ENCODE assay signal across 8 cellular contexts in the genomic region with DNA sequence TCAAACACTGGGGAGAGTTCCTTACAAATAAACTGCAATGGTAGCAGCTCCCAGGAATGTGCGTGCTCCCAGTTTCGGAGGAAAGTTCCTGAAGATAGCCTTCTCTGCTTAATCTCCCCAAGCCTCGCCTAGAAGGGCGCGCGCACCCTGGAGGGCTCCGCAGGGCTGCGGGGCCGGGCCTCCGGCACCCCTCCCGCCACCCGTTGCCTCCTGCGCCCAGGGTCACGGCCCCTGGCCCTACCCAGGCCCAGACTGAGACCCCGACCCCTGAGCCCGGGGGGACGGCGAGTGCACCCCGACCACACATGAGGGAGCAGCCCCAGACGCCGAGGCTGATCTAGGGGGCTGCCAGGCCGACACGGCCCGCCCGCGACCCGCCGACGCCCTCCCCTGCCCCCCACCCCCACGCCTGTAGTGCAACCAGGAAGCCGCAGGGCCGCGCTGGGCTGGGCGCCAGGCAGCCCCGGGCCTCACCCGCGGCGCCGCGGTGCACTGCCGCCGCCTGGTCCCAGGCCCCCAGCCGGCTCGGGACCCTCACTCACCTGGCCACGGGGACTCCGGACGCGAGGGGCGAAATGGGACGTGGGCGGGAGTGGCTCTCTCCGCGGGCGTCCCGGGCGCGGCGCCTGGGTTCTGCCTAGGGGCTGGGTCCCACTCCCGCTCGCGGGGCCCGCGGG. TPM values are rescaled to one million over a fixed set of nuclear protein-coding genes. Genes with fewer than 3 reads are reported as not detected.
A peak's percentile ranks its signal among the peaks of the same experiment; 100 is the strongest.
DNase-seq lines count a peak whose midpoint lies in the region; ATAC-seq, FAIRE-seq and TF ChIP-seq lines count a peak whose summit lies in the region.

No MANE protein-coding gene starts in this region.

- no peak for FAIRE-seq in GM12891 (lab: Jason Lieb, UNC)
- no peak for FAIRE-seq in H54 (lab: Jason Lieb, UNC)

- no peak for TF ChIP-seq CTCF in retinal pigment epithelial cell (conservative IDR thresholded peaks at IDR 0.05; ENCODE audit: low read depth, low read length)

- no peaks in the 10 kb centered on the region for H3K27me3 Mint-ChIP-seq in activated naive CD4-positive, alpha-beta T cell treated with anti-CD3 and anti-CD28 coated beads, Interleukin-2, amount 50 U/mL, for 24 hours

- no peak for TF ChIP-seq POLR2A in GM12891 (IDR thresholded peaks at IDR 0.05; ENCODE audit: low read depth, low read length)
- no peak for TF ChIP-seq POLR2A in H54 (IDR thresholded peaks at IDR 0.05; ENCODE audit: low read depth, low read length)

- intact Hi-C loops in left ventricle myocardium superior (cut with micrococcal nuclease) = loop anchor here (5.0 kb wide), 1 partner anchor 48 kb away; no protein-coding TSS in a partner anchor

- peak overlapping the region; percentile 85 for H3K4me3 Mint-ChIP-seq in activated naive CD4-positive, alpha-beta T cell treated with anti-CD3 and anti-CD28 coated beads, Interleukin-2, amount 50 U/mL, for 24 hours

- H3K4me3 ChIP-seq in retinal pigment epithelial cell (ENCODE audit: low read length) = peak overlapping the region; percentile 79

- H3K36me3 Mint-ChIP-seq in activated naive CD4-positive, alpha-beta T cell treated with anti-CD3 and anti-CD28 coated beads, Interleukin-2, amount 50 U/mL, for 24 hours = peaks cover 5% of the 10 kb centered on the region

- H3K9me3 Mint-ChIP-seq in activated naive CD4-positive, alpha-beta T cell treated with anti-CD3 and anti-CD28 coated beads, Interleukin-2, amount 50 U/mL, for 24 hours = no peaks in the 10 kb centered on the region

- ATAC-seq in left ventricle myocardium superior = peak; percentile 26

- DNase-seq in GM12891 (ENCODE audit: insufficient read length, low spot score) (peak; percentile 56), H54 (ENCODE audit: insufficient read length, low spot score) (peak; percentile 27), M059J (ENCODE audit: low read depth) (peak; percentile 32), left ventricle myocardium superior (peak; percentile 46), retinal pigment epithelial cell (ENCODE audit: low read depth) (no peak), NCI-H774 (lab: John Stamatoyannopoulos, UW) (no peak), amniotic stem cell (lab: John Stamatoyannopoulos, UW) (no peak)

- peaks cover 62% of the 10 kb centered on the region for H3K4me1 Mint-ChIP-seq in activated naive CD4-positive, alpha-beta T cell treated with anti-CD3 and anti-CD28 coated beads, Interleukin-2, amount 50 U/mL, for 24 hours

- peak overlapping the region; percentile 90 for H3K27ac Mint-ChIP-seq in activated naive CD4-positive, alpha-beta T cell treated with anti-CD3 and anti-CD28 coated beads, Interleukin-2, amount 50 U/mL, for 24 hours

TF ChIP-seq in GM12891, 5 proteins besides CTCF, POLR2A, EP300 and RAD21:
- TF ChIP-seq PAX5 (IDR thresholded peaks at IDR 0.05; ENCODE audit: insufficient read depth, low read length, severe bottlenecking) (no peak), TAF1 (IDR thresholded peaks at IDR 0.05; ENCODE audit: low read depth, low read length) (no peak), SPI1 (IDR thresholded peaks at IDR 0.05; ENCODE audit: low read depth, low read length) (no peak), POLR2AphosphoS5 (IDR thresholded peaks at IDR 0.05; ENCODE audit: low read depth, low read length) (no peak), POU2F2 (IDR thresholded peaks at IDR 0.05; ENCODE audit: low read depth, low read length) (no peak)

RNA-seq across cellular contexts. Expression of a gene that starts 0.4 kb away (rescaled TPM):
- 183 TPM for polyA plus RNA-seq in GM12891 (2012; ENCODE audit: low read depth, missing spikeins)
- 62.7 and 102 TPM in 2 replicates for total RNA-seq in M059J (2014; rRNA removed; shearing (Covaris generic))
- total RNA-seq in left ventricle myocardium superior = 405 TPM

Comparison
In these comparisons a context has a peak if more than half of its experiments do, and no peak if none do; other contexts are left out.
1. DNase-seq: peak in GM12891 (single experiment), H54 (single experiment), M059J (single experiment) and left ventricle myocardium superior (single experiment); none in retinal pigment epithelial cell (single experiment), NCI-H774 (single experiment) and amniotic stem cell (single experiment).